In the genomic region with DNA sequence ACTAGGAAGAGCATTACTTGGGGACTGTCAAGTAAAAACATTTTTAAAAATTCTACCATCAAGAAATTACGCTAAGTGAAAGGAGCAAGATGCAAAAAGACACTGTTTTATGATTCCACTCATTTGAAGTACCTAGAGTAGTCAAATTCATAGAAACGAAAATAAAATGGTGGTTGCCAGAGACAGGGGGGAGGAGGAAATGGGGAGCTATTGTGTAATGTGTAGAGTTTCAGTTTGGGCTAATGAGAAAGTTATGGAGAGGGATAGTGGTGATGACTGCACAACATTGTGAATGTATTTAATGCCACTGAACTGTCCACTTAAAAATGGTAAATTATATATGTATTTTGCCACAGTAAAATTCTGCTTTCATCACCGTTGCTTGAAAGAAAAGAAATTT, we compare ENCODE assay signal across 14 cellular contexts.
DNase-seq lines count a peak whose midpoint lies in the region; ATAC-seq and TF ChIP-seq lines count a peak whose summit lies in the region.
"Had no signal": no experiment of that assay in that cellular context is flagged by ENCODE, and none has a peak within 500 bp of the region (broad histone marks: within the 10 kb centered on the region; RNA-seq: fewer than 3 reads in every experiment).

No MANE protein-coding gene starts in this region.

- H3K4me1 ChIP-seq in SK-N-SH (ENCODE audit: control insufficient read depth in 1 of 2, insufficient read depth in 2 of 2, low read depth in 1 of 2, low read length in 1 of 2): no peaks in the 10 kb centered on the region
- H3K4me1 ChIP-seq in naive thymus-derived CD4-positive, alpha-beta T cell (ENCODE audit: control insufficient read depth in 2 of 2, insufficient read depth in 2 of 2, low read length in 2 of 2): peaks cover 0 to 20% of the 10 kb centered on the region in 2 donors
- H3K4me1 ChIP-seq: left lung had no signal

- H3K4me2 ChIP-seq in SK-N-SH: peak overlapping the region; percentile 19; the same call in 1 of the 2 replicates

- no peaks in the 10 kb centered on the region for H4K20me1 ChIP-seq in SK-N-SH (ENCODE audit: insufficient read depth)

- no peaks in the 10 kb centered on the region for H3K36me3 Mint-ChIP-seq in activated CD4-positive, alpha-beta memory T cell treated with anti-CD3 and anti-CD28 coated beads, Interleukin-2, amount 10 ng/mL, durations not matched to agents 7 days and 5 days (ENCODE audit: low read depth)
- peaks cover 0 to 2% (median 0%) of the 10 kb centered on the region in 5 donors for H3K36me3 Mint-ChIP-seq in naive thymus-derived CD4-positive, alpha-beta T cell

- no peaks in the 10 kb centered on the region for H3K9me3 Mint-ChIP-seq in activated CD4-positive, alpha-beta memory T cell treated with anti-CD3 and anti-CD28 coated beads, Interleukin-2, amount 10 ng/mL, durations not matched to agents 7 days and 5 days
- H3K9me3 Mint-ChIP-seq in naive thymus-derived CD4-positive, alpha-beta T cell: peaks cover 0 to 3% (median 0%) of the 10 kb centered on the region in 11 donors

- no peak overlapping the region for H3K27ac ChIP-seq in SK-N-SH (ENCODE audit: low read depth in 2 of 2, low read length in 1 of 2)
- no peak overlapping the region for H3K27ac ChIP-seq in naive thymus-derived CD4-positive, alpha-beta T cell (ENCODE audit: low read depth, low read length)
- H3K27ac ChIP-seq: 22Rv1, heart right ventricle, left lung, neutrophil had no signal

- TF ChIP-seq CTCF in SK-N-SH (IDR thresholded peaks at IDR 0.05): no peak

- H3K27me3 ChIP-seq in SK-N-SH (ENCODE audit: insufficient read depth): peaks cover 12% of the 10 kb centered on the region; the same call in 1 of the 2 replicates
- H3K27me3 ChIP-seq in naive thymus-derived CD4-positive, alpha-beta T cell (ENCODE audit: control insufficient read depth in 2 of 2, insufficient read depth in 2 of 2, low read length in 2 of 2): no peaks in the 10 kb centered on the region
- H3K27me3 ChIP-seq: heart right ventricle, left lung, neutrophil had no signal

- peak overlapping the region; percentile 65 for H3K4me3 Mint-ChIP-seq in activated CD4-positive, alpha-beta memory T cell treated with anti-CD3 and anti-CD28 coated beads, Interleukin-2, amount 10 ng/mL, durations not matched to agents 7 days and 5 days
- H3K4me3 Mint-ChIP-seq in naive thymus-derived CD4-positive, alpha-beta T cell: peak overlapping the region; percentile 1 to 81 (median 47)

- no peaks in the 10 kb centered on the region for H3K9me2 ChIP-seq in SK-N-SH

- intact Hi-C loops in naive thymus-derived CD4-positive, alpha-beta T cell (cut with micrococcal nuclease): no loop called here

- ATAC-seq in SK-N-SH treated with all-trans-retinoic acid at 6 μM for 48 hours (no peak), HG03520 (IDR thresholded peaks at IDR 0.05; ENCODE audit: unreplicated experiment) (peak; percentile 48), GM18907 (IDR thresholded peaks at IDR 0.05; ENCODE audit: unreplicated experiment) (no peak), GM19324 (IDR thresholded peaks at IDR 0.05; ENCODE audit: low FRiP score, unreplicated experiment) (no peak)
- ATAC-seq in naive thymus-derived CD4-positive, alpha-beta T cell: peak; percentile 34
- ATAC-seq: heart right ventricle, left lung had no signal

- H3K79me2 ChIP-seq in SK-N-SH (ENCODE audit: insufficient read depth): no peaks in the 10 kb centered on the region

- CTCF ChIA-PET in SK-N-SH (lab: Yijun Ruan, JAX): no interaction called here
- CTCF ChIA-PET in activated CD4-positive, alpha-beta memory T cell treated with anti-CD3 and anti-CD28 coated beads, Interleukin-2, amount 10 ng/mL, durations not matched to agents 7 days and 5 days (lab: Charles Lee): interaction anchor here (0.6 to 0.8 kb wide), 2 partner anchors 50 to 715 kb away, joined by 3 read pairs; partner anchors contain the start of gene PPIL4
- CTCF ChIA-PET in naive thymus-derived CD4-positive, alpha-beta T cell (lab: Charles Lee): no interaction called here

- DNase-seq in SK-N-SH (no peak), medulla oblongata (ENCODE audit: extremely low spot score) (no peak)
- DNase-seq in activated CD4-positive, alpha-beta memory T cell treated with anti-CD3 and anti-CD28 coated beads, Interleukin-2, amount 10 ng/mL, durations not matched to agents 7 days and 5 days: no peak
- DNase-seq in naive thymus-derived CD4-positive, alpha-beta T cell: no peak
- DNase-seq: heart right ventricle, left lung, NCI-H1417 treated with DMSO at 0.1 percent for 48 hours, NCI-H446 treated with DMSO at 0.1 percent for 48 hours had no signal

- peaks cover 31% of the 10 kb centered on the region for H3K4me1 Mint-ChIP-seq in activated CD4-positive, alpha-beta memory T cell treated with anti-CD3 and anti-CD28 coated beads, Interleukin-2, amount 10 ng/mL, durations not matched to agents 7 days and 5 days
- peaks cover 0 to 22% (median 12%) of the 10 kb centered on the region in 7 donors for H3K4me1 Mint-ChIP-seq in naive thymus-derived CD4-positive, alpha-beta T cell

- no peak overlapping the region for H2AFZ ChIP-seq in SK-N-SH (ENCODE audit: low read depth)

- POLR2A ChIA-PET in SK-N-SH (lab: Yijun Ruan, JAX): no interaction called here
- POLR2A ChIA-PET in activated CD4-positive, alpha-beta memory T cell treated with anti-CD3 and anti-CD28 coated beads, Interleukin-2, amount 10 ng/mL, durations not matched to agents 7 days and 5 days (lab: Charles Lee): interaction anchor here (0.9 kb wide), 1 partner anchor 73 kb away, joined by 3 read pairs; no protein-coding TSS in a partner anchor
- POLR2A ChIA-PET in naive thymus-derived CD4-positive, alpha-beta T cell (lab: Charles Lee): no interaction called here

- no peak for TF ChIP-seq RAD21 in SK-N-SH (IDR thresholded peaks at IDR 0.05; ENCODE audit: low read length)

- H3K27ac Mint-ChIP-seq in activated CD4-positive, alpha-beta memory T cell treated with anti-CD3 and anti-CD28 coated beads, Interleukin-2, amount 10 ng/mL, durations not matched to agents 7 days and 5 days: peak overlapping the region; percentile 54
- H3K27ac Mint-ChIP-seq in naive thymus-derived CD4-positive, alpha-beta T cell: peak overlapping the region in 2 of 9 donors; percentile 16 to 31

- no peak for TF ChIP-seq EP300 in SK-N-SH (IDR thresholded peaks at IDR 0.05; ENCODE audit: borderline replicate concordance in 1 of 2, low read depth in 1 of 2, low read length in 1 of 2)

- no peak overlapping the region for H3K4me3 ChIP-seq in SK-N-SH (ENCODE audit: low read depth in 2 of 2, low read length in 1 of 2)
- peak overlapping the region; percentile 21 for H3K4me3 ChIP-seq in naive thymus-derived CD4-positive, alpha-beta T cell (ENCODE audit: low read length)
- H3K4me3 ChIP-seq: left lung had no signal

- peaks cover 7% of the 10 kb centered on the region for H3K27me3 Mint-ChIP-seq in activated CD4-positive, alpha-beta memory T cell treated with anti-CD3 and anti-CD28 coated beads, Interleukin-2, amount 10 ng/mL, durations not matched to agents 7 days and 5 days
- H3K27me3 Mint-ChIP-seq in naive thymus-derived CD4-positive, alpha-beta T cell: peaks cover 3 to 22% (median 15%) of the 10 kb centered on the region in 5 donors

- H3K36me3 ChIP-seq in SK-N-SH (replicated peaks in 1 of 2; ENCODE audit: control insufficient read depth in 1 of 2, insufficient read depth in 2 of 2, low read length in 1 of 2): no peaks in the 10 kb centered on the region
- no peaks in the 10 kb centered on the region for H3K36me3 ChIP-seq in naive thymus-derived CD4-positive, alpha-beta T cell (ENCODE audit: control insufficient read depth in 2 of 3, insufficient read depth in 3 of 3, low read length in 3 of 3)
- H3K36me3 ChIP-seq: heart right ventricle, left lung, neutrophil had no signal

- no peak overlapping the region for H3K9ac ChIP-seq in SK-N-SH

- WGBS in SK-N-SH (ENCODE audit: low lambda C conversion rate): 4% methylated on average over 3 of the region's 3 CpGs

- peaks cover 4% of the 10 kb centered on the region for H3F3A ChIP-seq in SK-N-SH (replicated peaks; ENCODE audit: insufficient read depth)

- no peaks in the 10 kb centered on the region for H3K9me3 ChIP-seq in SK-N-SH
- no peaks in the 10 kb centered on the region for H3K9me3 ChIP-seq in naive thymus-derived CD4-positive, alpha-beta T cell (ENCODE audit: control insufficient read depth in 2 of 3, low read length in 3 of 3)
- H3K9me3 ChIP-seq: heart right ventricle, left lung, neutrophil had no signal

TF ChIP-seq in SK-N-SH, 30 proteins besides CTCF, POLR2A, EP300 and RAD21 (continues in another document):
- TF ChIP-seq MEF2A (IDR thresholded peaks at IDR 0.05; ENCODE audit: borderline replicate concordance, low read depth) (no peak), RXRA (IDR thresholded peaks at IDR 0.05; ENCODE audit: borderline replicate concordance, low read depth) (no peak)
- TF ChIP-seq, protein P1, sequence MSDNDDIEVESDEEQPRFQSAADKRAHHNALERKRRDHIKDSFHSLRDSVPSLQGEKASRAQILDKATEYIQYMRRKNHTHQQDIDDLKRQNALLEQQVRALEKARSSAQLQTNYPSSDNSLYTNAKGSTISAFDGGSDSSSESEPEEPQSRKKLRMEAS (IDR thresholded peaks at IDR 0.05; ENCODE audit: low read depth): no peak

TF ChIP-seq in SK-N-SH treated with all-trans-retinoic acid at 6 μM for 48 hours, 23 proteins besides CTCF, POLR2A, EP300 and RAD21:
- TF ChIP-seq ZFP3 (CRISPR knock-in tag; IDR thresholded peaks at IDR 0.05) (no peak), PPARA (CRISPR knock-in tag; IDR thresholded peaks at IDR 0.05; ENCODE audit: borderline replicate concordance) (no peak), ZNF70 (CRISPR knock-in tag; IDR thresholded peaks at IDR 0.05) (no peak), GLIS3 (CRISPR knock-in tag; IDR thresholded peaks at IDR 0.05) (no peak), ZFP30 (CRISPR knock-in tag; IDR thresholded peaks at IDR 0.05) (no peak), ARNTL (CRISPR knock-in tag; IDR thresholded peaks at IDR 0.05; ENCODE audit: borderline replicate concordance, low read depth) (no peak), ZNF565 (CRISPR knock-in tag; conservative IDR thresholded peaks at IDR 0.05; ENCODE audit: low read depth) (no peak), TCF4 (CRISPR knock-in tag; IDR thresholded peaks at IDR 0.05; ENCODE audit: borderline replicate concordance) (no peak)
- TF ChIP-seq, protein P2, sequence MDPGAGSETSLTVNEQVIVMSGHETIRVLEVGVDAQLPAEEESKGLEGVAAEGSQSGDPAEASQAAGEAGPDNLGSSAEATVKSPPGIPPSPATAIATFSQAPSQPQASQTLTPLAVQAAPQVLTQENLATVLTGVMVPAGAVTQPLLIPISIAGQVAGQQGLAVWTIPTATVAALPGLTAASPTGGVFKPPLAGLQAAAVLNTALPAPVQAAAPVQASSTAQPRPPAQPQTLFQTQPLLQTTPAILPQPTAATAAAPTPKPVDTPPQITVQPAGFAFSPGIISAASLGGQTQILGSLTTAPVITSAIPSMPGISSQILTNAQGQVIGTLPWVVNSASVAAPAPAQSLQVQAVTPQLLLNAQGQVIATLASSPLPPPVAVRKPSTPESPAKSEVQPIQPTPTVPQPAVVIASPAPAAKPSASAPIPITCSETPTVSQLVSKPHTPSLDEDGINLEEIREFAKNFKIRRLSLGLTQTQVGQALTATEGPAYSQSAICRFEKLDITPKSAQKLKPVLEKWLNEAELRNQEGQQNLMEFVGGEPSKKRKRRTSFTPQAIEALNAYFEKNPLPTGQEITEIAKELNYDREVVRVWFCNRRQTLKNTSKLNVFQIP (CRISPR knock-in tag; IDR thresholded peaks at IDR 0.05; ENCODE audit: borderline replicate concordance, low read depth): no peak

Comparison
In these comparisons a context has a peak if more than half of its experiments do, and no peak if none do; other contexts are left out.
1. ATAC-seq: peak in HG03520 (single experiment) and naive thymus-derived CD4-positive, alpha-beta T cell (single experiment); none in SK-N-SH treated with all-trans-retinoic acid at 6 μM for 48 hours (single experiment), GM18907 (single experiment) and GM19324 (single experiment).